7 cellular contexts compared by ENCODE assay signal in genomic region chr5:142548739-142549275, GRCh38.
DNase-seq lines count a peak whose midpoint lies in the region; ATAC-seq and TF ChIP-seq lines count a peak whose summit lies in the region.

No MANE protein-coding gene starts in this region.

- H3K4me1 ChIP-seq in adrenal gland (replicated peaks in 1 of 2) (peaks cover 5 to 9% of the 10 kb centered on the region in 2 donors), heart right ventricle (peaks cover 2 to 69% (median 38%) of the 10 kb centered on the region in 9 donors), psoas muscle (no peaks in the 10 kb centered on the region)

- H3K9me3 ChIP-seq in adrenal gland (replicated peaks in 1 of 3) (no peaks in the 10 kb centered on the region), heart right ventricle (no peaks in the 10 kb centered on the region), psoas muscle (no peaks in the 10 kb centered on the region)

- 7 to 20% (median 14%) methylated on average over 4 to 5 of the region's 5 CpGs for WGBS in adrenal gland, 4 donors
- 14 to 18% methylated on average over 5 of the region's 5 CpGs for WGBS in heart right ventricle, 2 donors
- 14 to 22% (median 19%) methylated on average over 5 of the region's 5 CpGs for WGBS in psoas muscle, 3 donors

- peak; percentile 82 to 92 (median 86) for ATAC-seq in heart right ventricle
- peak; percentile 57 to 80 (median 70) for ATAC-seq in psoas muscle
- no peak for ATAC-seq in GM21529 (IDR thresholded peaks at IDR 0.05; ENCODE audit: unreplicated experiment)

- H3K4me3 ChIP-seq in adrenal gland, result no peak overlapping the region
- no peak overlapping the region for H3K4me3 ChIP-seq in heart right ventricle
- H3K4me3 ChIP-seq in psoas muscle, result no peak overlapping the region

- peak; percentile 90 for DNase-seq in GM03348 (ENCODE audit: low spot score)
- peak; percentile 95 for DNase-seq in LHCN-M2 (ENCODE audit: low read depth)
- DNase-seq in OCI-M1 (lab: John Stamatoyannopoulos, UW), result peak; percentile 70
- DNase-seq in adrenal gland, result peak; percentile 66 to 91 (median 79)
- peak; percentile 23 to 76 for DNase-seq in heart right ventricle
- DNase-seq in psoas muscle, result no peak

- no peak for TF ChIP-seq POLR2A in adrenal gland (IDR thresholded peaks at IDR 0.05)

- H3K36me3 ChIP-seq in adrenal gland (replicated peaks in 1 of 2) (no peaks in the 10 kb centered on the region), heart right ventricle (no peaks in the 10 kb centered on the region), psoas muscle (ENCODE audit: insufficient read depth in 1 of 2, low read depth in 1 of 2) (no peaks in the 10 kb centered on the region)

- peak overlapping the region in 2 of 5 donors; percentile 28 to 33 for H3K27ac ChIP-seq in adrenal gland
- peak overlapping the region in 3 of 10 donors; percentile 7 to 14 (median 11) for H3K27ac ChIP-seq in heart right ventricle
- no peak overlapping the region for H3K27ac ChIP-seq in psoas muscle

- intact Hi-C loops in adrenal gland (cut with DNase I), result loop anchor here (5.0 to 10.0 kb wide), 3 partner anchors 224 to 397 kb away; partner anchors contain the start of gene SPRY4 (in 2 of the 2)
- intact Hi-C loops in heart right ventricle (cut with DNase I), result loop anchor here in 9 of 10 donors (1.0 to 10.0 kb wide), 16 partner anchors 114 to 544 kb away; partner anchors contain the start of gene SPRY4 (in 3 of the 9)
- intact Hi-C loops in psoas muscle (cut with DNase I), result loop anchor here in 1 of 2 donors (1.0 to 5.0 kb wide), 2 partner anchors 227 to 397 kb away; no protein-coding TSS in a partner anchor

- H3K27me3 ChIP-seq in adrenal gland (no peaks in the 10 kb centered on the region), heart right ventricle (peaks cover 0 to 28% (median 0%) of the 10 kb centered on the region in 7 donors), psoas muscle (ENCODE audit: insufficient read depth in 3 of 3, low read length in 2 of 3) (peaks cover 0 to 19% (median 0%) of the 10 kb centered on the region in 3 donors)

- TF ChIP-seq CTCF in adrenal gland (IDR thresholded peaks at IDR 0.05) (peak; percentile 70 to 98 (median 85)), heart right ventricle (IDR thresholded peaks at IDR 0.05) (peak; percentile 58 to 91 (median 78)), psoas muscle (IDR thresholded peaks at IDR 0.05) (peak; percentile 61)

Comparison
In these comparisons a context has a peak if more than half of its experiments do, and no peak if none do; other contexts are left out.
1. DNase-seq: peak in GM03348 (single experiment), LHCN-M2 (single experiment), OCI-M1 (single experiment), adrenal gland (7 of 7) and heart right ventricle (2 of 2); none in psoas muscle (0 of 2).
2. Peak in every context shown above with its lines, with median percentiles within 50 percentile points of each other: CTCF ChIP-seq.